In genomic region chr7:44046321-44047061, GRCh38 we compare ENCODE assay signal across 8 cellular contexts. TPM values are rescaled to one million over a fixed set of nuclear protein-coding genes. Genes with fewer than 3 reads are reported as not detected.
DNase-seq lines count a peak whose midpoint lies in the region; ATAC-seq and TF ChIP-seq lines count a peak whose summit lies in the region.

No MANE protein-coding gene starts in this region.

- WGBS in mammary epithelial cell (ENCODE audit: low coverage, missing lambda C conversion rate) = 89% methylated on average over 7 of the region's 8 CpGs

- 0 out of 2 replicates have a peak, but pooled peaks cover 3% of the 10 kb centered on the region for H3F3A ChIP-seq in Loucy (ENCODE audit: low read depth)

- peak; percentile 49 for ATAC-seq in GM21515 (IDR thresholded peaks at IDR 0.05; ENCODE audit: unreplicated experiment)
- peak; percentile 44 for ATAC-seq in central memory CD8-positive, alpha-beta T cell (replicated peaks; ENCODE audit: extremely low read depth, poor library complexity, severe bottlenecking)
- peak; percentile 77 for ATAC-seq in stimulated activated naive CD8-positive, alpha-beta T cell treated with anti-CD3 and anti-CD28 coated beads, Interleukin-15, amount 100 ng/mL, for 72 hours

- no peaks in the 10 kb centered on the region for H3K9me2 ChIP-seq in Loucy (replicated peaks; ENCODE audit: low read depth, low read length)

- H4K20me1 ChIP-seq in Loucy (ENCODE audit: insufficient read depth, low read length, poor library complexity, severe bottlenecking) (peaks cover 29% of the 10 kb centered on the region), mammary epithelial cell (ENCODE audit: insufficient read depth, low read length) (no peaks in the 10 kb centered on the region)

- peak overlapping the region; percentile 84 for H3K4me3 Mint-ChIP-seq in central memory CD8-positive, alpha-beta T cell
- H3K4me3 Mint-ChIP-seq in stimulated activated naive CD8-positive, alpha-beta T cell treated with anti-CD3 and anti-CD28 coated beads, Interleukin-15, amount 100 ng/mL, for 72 hours = peak overlapping the region; percentile 77 to 93

- peaks cover 36% of the 10 kb centered on the region for H3K4me1 ChIP-seq in Loucy (ENCODE audit: insufficient read depth, low read length, poor library complexity, severe bottlenecking)
- peaks cover 20% of the 10 kb centered on the region for H3K4me1 ChIP-seq in mammary epithelial cell (ENCODE audit: insufficient read depth, low read length)

- no TSS peak for BruUV-seq in mammary epithelial cell (replicated peaks; lab: Mats Ljungman, UMichigan)

- no peak for TF ChIP-seq CTCF in GM06990 (IDR thresholded peaks at IDR 0.05; ENCODE audit: insufficient read depth, low read length, poor library complexity, severe bottlenecking)
- no peak for TF ChIP-seq CTCF in Loucy (conservative IDR thresholded peaks at IDR 0.05; ENCODE audit: low read length)
- no peak for TF ChIP-seq CTCF in mammary epithelial cell (conservative IDR thresholded peaks at IDR 0.05 in 1 of 2, IDR thresholded peaks at IDR 0.05 in 1 of 2; ENCODE audit: extremely low read depth in 1 of 2, insufficient read depth in 1 of 2, low read depth in 1 of 2, low read length in 2 of 2)

- H3K9ac ChIP-seq in Loucy (ENCODE audit: low read depth, low read length, poor library complexity, severe bottlenecking) = peak overlapping the region; percentile 94
- H3K9ac ChIP-seq in mammary epithelial cell (ENCODE audit: insufficient read depth, low read length) = no peak overlapping the region

- no peak overlapping the region for H2AFZ ChIP-seq in Loucy (ENCODE audit: low read length)
- H2AFZ ChIP-seq in mammary epithelial cell (ENCODE audit: low read depth, low read length) = no peak overlapping the region

- no peaks in the 10 kb centered on the region for H3K9me3 Mint-ChIP-seq in central memory CD8-positive, alpha-beta T cell
- H3K9me3 Mint-ChIP-seq in stimulated activated naive CD8-positive, alpha-beta T cell treated with anti-CD3 and anti-CD28 coated beads, Interleukin-15, amount 100 ng/mL, for 72 hours = no peaks in the 10 kb centered on the region

- in situ Hi-C loops in mammary epithelial cell (cut with MboI; ENCODE audit: low sequenced_read_pairs in 2 of 2) = no loop called here

- H3K9me3 ChIP-seq in Loucy (ENCODE audit: insufficient read depth, low read depth, low read length) (no peaks in the 10 kb centered on the region), mammary epithelial cell (replicated peaks; ENCODE audit: insufficient read depth, low read length) (no peaks in the 10 kb centered on the region)

- CTCF ChIA-PET in mammary epithelial cell (lab: Charles Lee; ENCODE audit: low non-redundant PET) = no interaction called here

- H3K79me2 ChIP-seq in Loucy (ENCODE audit: insufficient read depth, low read length) = peaks cover 65% of the 10 kb centered on the region
- peaks cover 64% of the 10 kb centered on the region for H3K79me2 ChIP-seq in mammary epithelial cell (ENCODE audit: insufficient read depth, low read length)

- H3K27me3 ChIP-seq in GM06990 (replicated peaks; ENCODE audit: control insufficient read depth, insufficient read depth, low read length) = no peaks in the 10 kb centered on the region
- no peaks in the 10 kb centered on the region for H3K27me3 ChIP-seq in Loucy (ENCODE audit: insufficient read depth, low read length, poor library complexity, severe bottlenecking)
- H3K27me3 ChIP-seq in mammary epithelial cell (ENCODE audit: insufficient read depth, low read length) = no peaks in the 10 kb centered on the region

- H3K4me1 Mint-ChIP-seq in central memory CD8-positive, alpha-beta T cell = peaks cover 46% of the 10 kb centered on the region
- peaks cover 69% of the 10 kb centered on the region for H3K4me1 Mint-ChIP-seq in stimulated activated naive CD8-positive, alpha-beta T cell treated with anti-CD3 and anti-CD28 coated beads, Interleukin-15, amount 100 ng/mL, for 72 hours

- peak; percentile 26 for DNase-seq in GM06990 (ENCODE audit: extremely low read depth, insufficient read length)
- no peak for DNase-seq in central memory CD8-positive, alpha-beta T cell (ENCODE audit: low spot score in 2 of 2)
- DNase-seq in stimulated activated naive CD8-positive, alpha-beta T cell treated with anti-CD3 and anti-CD28 coated beads, Interleukin-15, amount 100 ng/mL, for 72 hours = peak in 1 of 2 donors; percentile 50
- no peak for DNase-seq in DMS53 (lab: John Stamatoyannopoulos, UW)
- DNase-seq in Ammon's horn (ENCODE audit: low spot score) = no peak
- DNase-seq in mammary epithelial cell = no peak

- H3K36me3 ChIP-seq in GM06990 (ENCODE audit: control insufficient read depth, insufficient read depth, low read length) = peaks cover 17% of the 10 kb centered on the region
- peaks cover 19% of the 10 kb centered on the region; the same call in 1 of the 2 replicates for H3K36me3 ChIP-seq in Loucy (ENCODE audit: insufficient read depth, low read length)
- peaks cover 14% of the 10 kb centered on the region for H3K36me3 ChIP-seq in mammary epithelial cell (ENCODE audit: insufficient read depth, low read length)

- H3K27ac ChIP-seq in mammary epithelial cell (ENCODE audit: insufficient read depth, low read depth, low read length) = no peak overlapping the region

- intact Hi-C loops in mammary epithelial cell (cut with micrococcal nuclease) = no loop called here

- dilution Hi-C loops in mammary epithelial cell (cut with HindIII; ENCODE audit: low sequenced_read_pairs) = no loop called here

- no peaks in the 10 kb centered on the region for H3K27me3 Mint-ChIP-seq in central memory CD8-positive, alpha-beta T cell
- no peaks in the 10 kb centered on the region for H3K27me3 Mint-ChIP-seq in stimulated activated naive CD8-positive, alpha-beta T cell treated with anti-CD3 and anti-CD28 coated beads, Interleukin-15, amount 100 ng/mL, for 72 hours

- peak overlapping the region; percentile 98 for H3K4me3 ChIP-seq in GM06990 (replicated peaks; ENCODE audit: low read depth, low read length)
- peak overlapping the region; percentile 95 for H3K4me3 ChIP-seq in Loucy (ENCODE audit: low read length, poor library complexity, severe bottlenecking)
- H3K4me3 ChIP-seq in mammary epithelial cell (replicated peaks in 1 of 3; ENCODE audit: insufficient read depth in 1 of 3, low read depth in 2 of 3, low read length in 3 of 3) = no peak overlapping the region

- peaks cover 24% of the 10 kb centered on the region for H3K36me3 Mint-ChIP-seq in central memory CD8-positive, alpha-beta T cell (ENCODE audit: insufficient read depth)

- peak overlapping the region; percentile 88 for H3K27ac Mint-ChIP-seq in central memory CD8-positive, alpha-beta T cell (ENCODE audit: low read depth)
- peak overlapping the region; percentile 43 to 90 for H3K27ac Mint-ChIP-seq in stimulated activated naive CD8-positive, alpha-beta T cell treated with anti-CD3 and anti-CD28 coated beads, Interleukin-15, amount 100 ng/mL, for 72 hours

- H3K4me2 ChIP-seq in Loucy (ENCODE audit: low read depth, low read length, poor library complexity, severe bottlenecking) (peak overlapping the region; percentile 95), mammary epithelial cell (ENCODE audit: insufficient read depth, low read depth, low read length) (no peak overlapping the region)

RNA-seq across cellular contexts. Expression of gene DBNL, which starts 2.0 kb away (rescaled TPM):
- 10 to 100 TPM; 89.1 to 90.9 TPM for total RNA-seq in mammary epithelial cell
- polyA plus RNA-seq in mammary epithelial cell = 130 TPM
- polyA minus RNA-seq in mammary epithelial cell = 96.7 TPM

RNA-seq across cellular contexts. Expression of gene PGAM2, which starts 18.9 kb away (rescaled TPM):
- not detected for total RNA-seq in mammary epithelial cell
- polyA plus RNA-seq in mammary epithelial cell = not detected
- not detected for polyA minus RNA-seq in mammary epithelial cell

RNA-seq across cellular contexts. Expression of gene POLM, which starts 35.8 kb away (rescaled TPM):
- total RNA-seq in mammary epithelial cell = 10 to 100 TPM; 11.8 to 18.7 TPM
- 5.3 TPM for polyA plus RNA-seq in mammary epithelial cell
- polyA minus RNA-seq in mammary epithelial cell = 4.8 TPM

RNA-seq across cellular contexts. Expression of gene SPDYE1, which starts 48.8 kb away (rescaled TPM):
- under 1 TPM in 1 of 2 donors, not detected in 1; under 0.01 TPM for total RNA-seq in mammary epithelial cell
- not detected for polyA plus RNA-seq in mammary epithelial cell
- not detected for polyA minus RNA-seq in mammary epithelial cell

RNA-seq across cellular contexts. Expression of gene AEBP1, which starts 57.7 kb away (rescaled TPM):
- 10 to 100 TPM in 1 of 2 donors, under 1 TPM in 1; 0.24 to 16.7 TPM for total RNA-seq in mammary epithelial cell
- 0.06 TPM for polyA plus RNA-seq in mammary epithelial cell
- polyA minus RNA-seq in mammary epithelial cell = 5.3 TPM

Comparison
In these comparisons a context has a peak if more than half of its experiments do, and no peak if none do; other contexts are left out.
1. H3K4me3 ChIP-seq: peak in GM06990 (single experiment) and Loucy (single experiment); none in mammary epithelial cell (0 of 3).
2. Peak in every context shown above with its lines, with median percentiles within 50 percentile points of each other: ATAC-seq.